In the genomic region with DNA sequence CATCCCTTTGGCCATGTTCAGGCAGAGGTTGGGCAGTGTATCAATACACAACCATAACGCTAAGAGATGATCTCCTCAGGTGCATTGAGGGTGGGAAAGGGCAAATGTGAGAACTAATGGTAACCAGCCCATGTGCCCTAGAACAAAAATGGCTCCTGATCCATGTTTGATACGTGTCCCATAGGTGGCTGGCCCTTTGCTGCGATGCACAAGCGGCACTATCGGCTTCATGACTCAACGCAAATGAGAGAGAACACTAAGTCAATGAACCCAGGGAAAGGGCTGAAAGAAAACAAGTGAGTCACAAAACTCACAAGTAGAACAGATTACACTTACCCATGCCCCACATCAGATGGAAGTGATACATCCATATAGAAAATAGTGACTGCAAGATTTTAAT, we compare ENCODE assay signal across 20 cellular contexts.
DNase-seq lines count a peak whose midpoint lies in the region; ATAC-seq and TF ChIP-seq lines count a peak whose summit lies in the region.
"Had no signal": no experiment of that assay in that cellular context is flagged by ENCODE, and none has a peak within 500 bp of the region (broad histone marks: within the 10 kb centered on the region; RNA-seq: fewer than 3 reads in every experiment).

No MANE protein-coding gene starts in this region.

- H3K4me3 ChIP-seq in PC-3 (ENCODE audit: low read length) (peak overlapping the region; percentile 37), choroid plexus epithelial cell (ENCODE audit: low read depth, low read length) (no peak overlapping the region), neural progenitor cell (no peak overlapping the region)
- H3K4me3 ChIP-seq: lung, thoracic aorta had no signal

- CTCF ChIA-PET in PC-3 (lab: Charles Lee) = no interaction called here

- peak; percentile 91 for DNase-seq in Caki2 (ENCODE audit: low read depth)
- peak; percentile 93 for DNase-seq in PC-3
- DNase-seq in choroid plexus epithelial cell (ENCODE audit: low read depth) = peak; percentile 65
- no peak for DNase-seq in neural progenitor cell (ENCODE audit: low spot score)
- DNase-seq in immature natural killer cell = no peak
- no peak for DNase-seq in NCI-H2196 treated with DMSO at 0.1 percent for 48 hours (lab: John Stamatoyannopoulos, UW; ENCODE audit: unreplicated experiment)
- no peak for DNase-seq in DMS153 (lab: John Stamatoyannopoulos, UW)
- DNase-seq: activated CD4-positive, alpha-beta T cell treated with anti-CD3 and anti-CD28 coated beads, Interleukin-2, amount 50 U/mL, for 1 hour; activated T-cell treated with anti-CD3 and anti-CD28 coated beads, Interleukin-2, amount 50 U/mL, for 24 hours; amniotic stem cell; foreskin keratinocyte; natural killer cell; NCI-H1092; NK-92 treated with Interleukin-12 subunit alpha and Interleukin-12 subunit beta, amount 100 ng/mL, for 24 hours; stimulated activated CD4-positive, alpha-beta T cell treated with anti-CD3 and anti-CD28 coated beads, Interleukin-2, amount 100 ng/mL, for 24 hours; T1000 had no signal

- H3K4me2 ChIP-seq in PC-3 (ENCODE audit: low read length) (peak overlapping the region; percentile 82), neural progenitor cell (peak overlapping the region; percentile 64)

- in situ Hi-C loops in Caki2 (cut with HindIII; ENCODE audit: low pct_unique_long_range_greater_than_20kb, low sequenced_read_pairs) = no loop called here

- H4K20me1 ChIP-seq in PC-3 (ENCODE audit: low read length) (no peaks in the 10 kb centered on the region), neural progenitor cell (ENCODE audit: low read depth) (no peaks in the 10 kb centered on the region)

- H3K27me3 Mint-ChIP-seq in neural progenitor cell (ENCODE audit: insufficient read depth, low read depth) (no peaks in the 10 kb centered on the region), immature natural killer cell (ENCODE audit: low read depth in 3 of 3) (peaks cover 0 to 1% (median 0%) of the 10 kb centered on the region in 3 donors)
- H3K27me3 Mint-ChIP-seq: activated T-cell treated with anti-CD3 and anti-CD28 coated beads, Interleukin-2, amount 50 U/mL, for 24 hours; IgD-negative memory B cell had no signal

- no peaks in the 10 kb centered on the region for H3K27me3 ChIP-seq in PC-3 (ENCODE audit: low read length)
- H3K27me3 ChIP-seq in neural progenitor cell = no peaks in the 10 kb centered on the region
- H3K27me3 ChIP-seq: foreskin keratinocyte had no signal

- H3K4me1 ChIP-seq in PC-3 (ENCODE audit: insufficient read depth, low read length) (peaks cover 37% of the 10 kb centered on the region), neural progenitor cell (peaks cover 38% of the 10 kb centered on the region)
- H3K4me1 ChIP-seq: foreskin keratinocyte had no signal

- H3K27ac Mint-ChIP-seq in neural progenitor cell (peak overlapping the region; percentile 21), immature natural killer cell (no peak overlapping the region)
- H3K27ac Mint-ChIP-seq: activated T-cell treated with anti-CD3 and anti-CD28 coated beads, Interleukin-2, amount 50 U/mL, for 24 hours; IgD-negative memory B cell; natural killer cell had no signal

- no TSS peak for BruUV-seq in PC-3 (replicated peaks; lab: Mats Ljungman, UMichigan)

- H3K27ac ChIP-seq in PC-3 (ENCODE audit: low read length) = peak overlapping the region; percentile 100
- peak overlapping the region; percentile 87 for H3K27ac ChIP-seq in neural progenitor cell
- H3K27ac ChIP-seq: foreskin keratinocyte, thoracic aorta had no signal

- peaks cover 28% of the 10 kb centered on the region for H3K4me1 Mint-ChIP-seq in neural progenitor cell
- H3K4me1 Mint-ChIP-seq in immature natural killer cell = no peaks in the 10 kb centered on the region
- H3K4me1 Mint-ChIP-seq: natural killer cell had no signal

- H3K9me3 ChIP-seq in PC-3 (ENCODE audit: low read length) (peaks cover 8% of the 10 kb centered on the region; the same call in 1 of the 2 replicates), neural progenitor cell (ENCODE audit: low read depth) (peaks cover 17% of the 10 kb centered on the region)
- H3K9me3 ChIP-seq: thoracic aorta had no signal

- peaks cover 8% of the 10 kb centered on the region for H3F3A ChIP-seq in PC-3 (ENCODE audit: low read length, unreplicated experiment)
- H3F3A ChIP-seq in neural progenitor cell (ENCODE audit: low read depth) = peaks cover 45% of the 10 kb centered on the region

- intact Hi-C loops in PC-3 (cut with micrococcal nuclease) = loop anchor here (1.0 to 5.0 kb wide), 2 partner anchors 55 to 387 kb away; a partner anchor contains a TSS

- H3K9me2 ChIP-seq in PC-3 (replicated peaks; ENCODE audit: low read length) = no peaks in the 10 kb centered on the region

- peaks cover 24% of the 10 kb centered on the region for H3K36me3 Mint-ChIP-seq in neural progenitor cell
- H3K36me3 Mint-ChIP-seq in immature natural killer cell = peaks cover 26 to 27% (median 26%) of the 10 kb centered on the region in 3 donors

- peak; percentile 78 for ATAC-seq in PC-3
- ATAC-seq in HG03354 (IDR thresholded peaks at IDR 0.05; ENCODE audit: poor library complexity, severe bottlenecking, unreplicated experiment) = no peak
- ATAC-seq: natural killer cell had no signal

- POLR2A ChIA-PET in PC-3 (lab: Charles Lee; ENCODE audit: unreplicated experiment) = no interaction called here

- H3K4me3 Mint-ChIP-seq in neural progenitor cell (no peak overlapping the region), immature natural killer cell (no peak overlapping the region)
- H3K4me3 Mint-ChIP-seq: activated T-cell treated with anti-CD3 and anti-CD28 coated beads, Interleukin-2, amount 50 U/mL, for 24 hours; natural killer cell had no signal

- H3K9ac ChIP-seq in PC-3 (ENCODE audit: low read length) = peak overlapping the region; percentile 99
- no peak overlapping the region for H3K9ac ChIP-seq in neural progenitor cell

- TF ChIP-seq CTCF in PC-3 (conservative IDR thresholded peaks at IDR 0.05; ENCODE audit: low read depth, low read length) (no peak), choroid plexus epithelial cell (conservative IDR thresholded peaks at IDR 0.05; ENCODE audit: low read depth, low read length) (no peak), neural progenitor cell (IDR thresholded peaks at IDR 0.05) (no peak)

- H3K36me3 ChIP-seq in PC-3 (ENCODE audit: low read depth, low read length) (peaks cover 18% of the 10 kb centered on the region), neural progenitor cell (peaks cover 13% of the 10 kb centered on the region)
- H3K36me3 ChIP-seq: thoracic aorta had no signal

- no peak overlapping the region for H2AFZ ChIP-seq in PC-3 (ENCODE audit: low read length)
- H2AFZ ChIP-seq in neural progenitor cell (replicated peaks) = no peak overlapping the region

- H3K9me3 Mint-ChIP-seq in neural progenitor cell = peaks cover 25% of the 10 kb centered on the region
- H3K9me3 Mint-ChIP-seq in immature natural killer cell = peaks cover 2 to 13% (median 10%) of the 10 kb centered on the region in 6 donors

- H3K79me2 ChIP-seq in PC-3 (ENCODE audit: low read length) (peaks cover 7% of the 10 kb centered on the region; the same call in 1 of the 2 replicates), neural progenitor cell (ENCODE audit: low read depth) (no peaks in the 10 kb centered on the region)

Comparison
In these comparisons a context has a peak if more than half of its experiments do, and no peak if none do; other contexts are left out.
1. DNase-seq: peak in Caki2 (single experiment), PC-3 (single experiment) and choroid plexus epithelial cell (single experiment); none in neural progenitor cell (single experiment), immature natural killer cell (0 of 3), NCI-H2196 treated with DMSO at 0.1 percent for 48 hours (single experiment) and DMS153 (single experiment).